8 cellular contexts compared by ENCODE assay signal in the genomic region with DNA sequence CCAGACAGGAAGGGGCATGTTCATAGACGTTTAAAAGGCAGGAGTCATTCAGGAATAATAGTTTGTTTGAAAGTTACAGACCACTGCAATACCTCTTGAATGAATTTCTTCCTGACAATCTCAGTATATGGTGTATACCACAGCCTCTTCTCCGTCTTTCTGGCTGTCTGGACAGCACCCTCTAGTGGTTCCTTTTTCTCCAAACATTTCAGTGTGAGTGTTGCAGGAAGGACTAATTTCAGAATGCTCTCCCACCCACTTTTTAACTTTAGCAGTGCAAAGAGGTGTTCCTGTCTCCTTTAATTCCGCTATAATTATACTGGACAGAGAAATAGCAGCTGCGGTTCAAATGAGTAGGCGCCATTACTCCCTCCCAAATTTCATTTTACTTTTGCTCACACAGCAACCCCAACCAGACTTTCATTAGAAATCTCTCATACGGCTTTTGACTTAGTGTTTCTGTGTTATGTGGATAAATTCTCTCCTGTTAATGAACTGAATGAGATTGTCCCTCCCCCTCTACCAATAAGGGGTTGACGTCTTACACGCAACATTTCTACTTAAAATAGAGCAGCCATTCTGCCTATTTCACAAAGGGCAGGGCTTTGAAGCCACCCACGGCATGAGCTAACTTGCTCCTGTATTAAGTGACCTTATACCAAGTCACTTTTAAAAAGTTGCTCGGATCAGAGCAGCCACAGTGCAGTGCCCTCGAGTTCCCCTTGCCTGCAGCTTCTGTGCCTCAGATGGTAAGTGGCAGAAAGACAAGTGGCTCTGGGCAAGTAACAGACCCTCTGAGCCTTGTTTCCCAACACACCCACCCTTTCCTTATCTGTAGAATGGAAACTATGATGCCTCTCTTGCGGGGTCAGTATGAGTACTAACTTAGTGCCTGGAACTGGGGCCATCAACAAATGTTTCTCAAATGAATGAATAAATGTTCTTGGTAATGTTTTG.
DNase-seq lines count a peak whose midpoint lies in the region; ATAC-seq and TF ChIP-seq lines count a peak whose summit lies in the region.

No MANE protein-coding gene starts in this region.

- no peak overlapping the region for H3K9ac ChIP-seq in PC-3 (ENCODE audit: low read length)

- TF ChIP-seq CTCF in CD14-positive monocyte (IDR thresholded peaks at IDR 0.05) (peak; percentile 73), PC-3 (conservative IDR thresholded peaks at IDR 0.05; ENCODE audit: low read depth, low read length) (peak; percentile 74), esophagus squamous epithelium (IDR thresholded peaks at IDR 0.05) (peak in 5 of 6 experiments; percentile 26 to 60 (median 47))

- no peak overlapping the region for H3K4me3 Mint-ChIP-seq in CD14-positive monocyte

- H3K4me1 ChIP-seq in PC-3 (ENCODE audit: insufficient read depth, low read length) (no peaks in the 10 kb centered on the region), esophagus squamous epithelium (peaks cover 0 to 10% (median 0%) of the 10 kb centered on the region in 3 donors)

- H3K4me2 ChIP-seq in PC-3 (ENCODE audit: low read length), result no peak overlapping the region

- no TSS peak for BruUV-seq in PC-3 (replicated peaks; lab: Mats Ljungman, UMichigan)

- H3K9me3 ChIP-seq in PC-3 (ENCODE audit: low read length) (peaks cover 16% of the 10 kb centered on the region), esophagus squamous epithelium (no peaks in the 10 kb centered on the region)

- no peaks in the 10 kb centered on the region for H3K36me3 ChIP-seq in PC-3 (ENCODE audit: low read depth, low read length)
- no peaks in the 10 kb centered on the region for H3K36me3 ChIP-seq in esophagus squamous epithelium

- no peaks in the 10 kb centered on the region for H3F3A ChIP-seq in PC-3 (ENCODE audit: low read length, unreplicated experiment)

- H3K27ac ChIP-seq in PC-3 (ENCODE audit: low read length) (no peak overlapping the region), esophagus squamous epithelium (no peak overlapping the region)

- no peaks in the 10 kb centered on the region for H3K9me2 ChIP-seq in PC-3 (replicated peaks; ENCODE audit: low read length)

- H3K79me2 ChIP-seq in PC-3 (ENCODE audit: low read length), result no peaks in the 10 kb centered on the region

- H3K27ac Mint-ChIP-seq in CD14-positive monocyte, result no peak overlapping the region

- TF ChIP-seq POLR2A in esophagus squamous epithelium (IDR thresholded peaks at IDR 0.05), result no peak

- H3K27me3 Mint-ChIP-seq in CD14-positive monocyte (ENCODE audit: low read depth in 3 of 3), result peaks cover 0 to 4% (median 3%) of the 10 kb centered on the region in 3 donors

- H2AFZ ChIP-seq in PC-3 (ENCODE audit: low read length), result no peak overlapping the region

- peaks cover 0 to 1% (median 0%) of the 10 kb centered on the region in 7 donors for H3K9me3 Mint-ChIP-seq in CD14-positive monocyte

- ATAC-seq in GM18868 (IDR thresholded peaks at IDR 0.05; ENCODE audit: unreplicated experiment), result peak; percentile 85
- ATAC-seq in HG03558 (IDR thresholded peaks at IDR 0.05; ENCODE audit: extremely low read depth, unreplicated experiment), result peak; percentile 62
- peak; percentile 64 for ATAC-seq in PC-3
- ATAC-seq in HG03045 (IDR thresholded peaks at IDR 0.05; ENCODE audit: unreplicated experiment), result no peak

- DNase-seq in CD14-positive monocyte (ENCODE audit: low spot score) (no peak), PC-3 (peak; percentile 62), esophagus squamous epithelium (lab: John Stamatoyannopoulos, UW) (no peak), non-pigmented ciliary epithelial cell (ENCODE audit: low read depth) (peak; percentile 1), NCI-H187 treated with DMSO at 0.1 percent for 48 hours (lab: John Stamatoyannopoulos, UW) (no peak)

- H3K4me3 ChIP-seq in PC-3 (ENCODE audit: low read length), result no peak overlapping the region
- H3K4me3 ChIP-seq in esophagus squamous epithelium, result no peak overlapping the region

- 36 to 38% methylated on average over 12 of the region's 12 CpGs for WGBS in esophagus squamous epithelium, 2 donors

- no peaks in the 10 kb centered on the region for H3K36me3 Mint-ChIP-seq in CD14-positive monocyte

- H3K27me3 ChIP-seq in PC-3 (ENCODE audit: low read length) (peaks cover 22% of the 10 kb centered on the region; the same call in 1 of the 2 replicates), esophagus squamous epithelium (peaks cover 0 to 7% (median 0%) of the 10 kb centered on the region in 4 donors)

- peaks cover 2% of the 10 kb centered on the region for H3K4me1 Mint-ChIP-seq in CD14-positive monocyte

- intact Hi-C loops in CD14-positive monocyte (cut with micrococcal nuclease) (no loop called here), PC-3 (cut with micrococcal nuclease) (loop anchor here (1.0 kb wide), 1 partner anchor 85 kb away; no protein-coding TSS in a partner anchor), esophagus squamous epithelium (cut with DNase I) (no loop called here)

- CTCF ChIA-PET in PC-3 (lab: Charles Lee), result no interaction called here

- no peaks in the 10 kb centered on the region for H4K20me1 ChIP-seq in PC-3 (ENCODE audit: low read length)

- POLR2A ChIA-PET in PC-3 (lab: Charles Lee; ENCODE audit: unreplicated experiment), result no interaction called here

Comparison
In these comparisons a context has a peak if more than half of its experiments do, and no peak if none do; other contexts are left out.
1. DNase-seq: peak in PC-3 (single experiment) and non-pigmented ciliary epithelial cell (single experiment); none in CD14-positive monocyte (single experiment), esophagus squamous epithelium (single experiment) and NCI-H187 treated with DMSO at 0.1 percent for 48 hours (single experiment).
2. Peak in every context shown above with its lines, with median percentiles within 50 percentile points of each other: CTCF ChIP-seq.